Comparison of ENCODE assay signal across 5 cellular contexts in genomic region chr7:12396670-12397069, GRCh38. TPM values are rescaled to one million over a fixed set of nuclear protein-coding genes. Genes with fewer than 3 reads are reported as not detected.
"Had no signal": no experiment of that assay in that cellular context is flagged by ENCODE, and none has a peak within 500 bp of the region (broad histone marks: within the 10 kb centered on the region; RNA-seq: fewer than 3 reads in every experiment).

No MANE protein-coding gene starts in this region.

RNA-seq across cellular contexts. Expression of gene VWDE, which starts 7.0 kb away (rescaled TPM):
- total RNA-seq: dermis blood vessel endothelial cell, esophagus muscularis mucosa, gastrocnemius medialis had no signal
- polyA plus RNA-seq: heart left ventricle, heart right ventricle had no signal
